Comparison of ENCODE assay signal across 10 cellular contexts in genomic region chr9:132486706-132487350, GRCh38.
A peak's percentile ranks its signal among the peaks of the same experiment; 100 is the strongest.
DNase-seq lines count a peak whose midpoint lies in the region; ATAC-seq and TF ChIP-seq lines count a peak whose summit lies in the region.
"Had no signal": no experiment of that assay in that cellular context is flagged by ENCODE, and none has a peak within 500 bp of the region (broad histone marks: within the 10 kb centered on the region; RNA-seq: fewer than 3 reads in every experiment).

No MANE protein-coding gene starts in this region.

- H3K4me3 Mint-ChIP-seq in activated CD4-positive, alpha-beta memory T cell treated with anti-CD3 and anti-CD28 coated beads for 36 hours: peak overlapping the region; percentile 56
- peak overlapping the region in 2 of 5 experiments; percentile 48 to 70 for H3K4me3 Mint-ChIP-seq in brain

- ATAC-seq in HG02852 (IDR thresholded peaks at IDR 0.05; ENCODE audit: unreplicated experiment) (no peak), HG03565 (IDR thresholded peaks at IDR 0.05; ENCODE audit: unreplicated experiment) (no peak)

- no peaks in the 10 kb centered on the region for H3K36me3 ChIP-seq in HAP-1 (replicated peaks)
- H3K36me3 ChIP-seq in OCI-LY7 (ENCODE audit: insufficient read depth, low read length): no peaks in the 10 kb centered on the region

- H3K79me2 ChIP-seq in OCI-LY7 (ENCODE audit: insufficient read depth, low read depth, low read length): no peaks in the 10 kb centered on the region

- no peaks in the 10 kb centered on the region for H4K20me1 ChIP-seq in OCI-LY7 (ENCODE audit: insufficient read depth, low read length)

- no peaks in the 10 kb centered on the region for H3K36me3 Mint-ChIP-seq in activated CD4-positive, alpha-beta memory T cell treated with anti-CD3 and anti-CD28 coated beads for 36 hours
- no peaks in the 10 kb centered on the region for H3K36me3 Mint-ChIP-seq in brain

- H3K4me2 ChIP-seq in OCI-LY7 (ENCODE audit: low read length): no peak overlapping the region

- H3K4me1 Mint-ChIP-seq in activated CD4-positive, alpha-beta memory T cell treated with anti-CD3 and anti-CD28 coated beads for 36 hours (ENCODE audit: low read depth): peaks cover 28% of the 10 kb centered on the region
- peaks cover 45% of the 10 kb centered on the region for H3K4me1 Mint-ChIP-seq in brain

- POLR2A ChIA-PET in activated CD4-positive, alpha-beta memory T cell treated with anti-CD3 and anti-CD28 coated beads for 36 hours (lab: Charles Lee): no interaction called here
- POLR2A ChIA-PET in OCI-LY7 (lab: Charles Lee): no interaction called here

- TF ChIP-seq CTCF in brain (conservative IDR thresholded peaks at IDR 0.05): no peak
- no peak for TF ChIP-seq CTCF in OCI-LY7 (conservative IDR thresholded peaks at IDR 0.05; ENCODE audit: low read length)

- in situ Hi-C loops in HAP-1 (cut with MboI; ENCODE audit: low sequenced_read_pairs): no loop called here

- peak overlapping the region; percentile 85 for H3K27ac Mint-ChIP-seq in activated CD4-positive, alpha-beta memory T cell treated with anti-CD3 and anti-CD28 coated beads for 36 hours
- H3K27ac Mint-ChIP-seq in brain: peak overlapping the region in 3 of 5 experiments; percentile 46 to 92 (median 74)

- intact Hi-C loops in activated CD4-positive, alpha-beta memory T cell treated with anti-CD3 and anti-CD28 coated beads for 36 hours (cut with micrococcal nuclease): loop anchor here (1.0 kb wide), 1 partner anchor 76 kb away; no protein-coding TSS in a partner anchor
- intact Hi-C loops in OCI-LY7 (cut with micrococcal nuclease; ENCODE audit: unreplicated experiment): no loop called here

- CTCF ChIA-PET in activated CD4-positive, alpha-beta memory T cell treated with anti-CD3 and anti-CD28 coated beads for 36 hours (lab: Charles Lee): interaction anchor here (0.7 to 1.7 kb wide), 2 partner anchors 75 to 202 kb away, joined by 3 to 5 read pairs; no protein-coding TSS in a partner anchor
- CTCF ChIA-PET in OCI-LY7 (lab: Charles Lee; ENCODE audit: unreplicated experiment): no interaction called here

- DNase-seq in HAP-1 (ENCODE audit: low spot score in 2 of 2) (peak; percentile 66 to 85), substantia nigra (lab: John Stamatoyannopoulos, UW) (no peak), OCI-LY7 (ENCODE audit: low spot score) (no peak)
- DNase-seq in activated CD4-positive, alpha-beta memory T cell treated with anti-CD3 and anti-CD28 coated beads for 36 hours: peak; percentile 78
- DNase-seq in stimulated activated CD8-positive, alpha-beta memory T cell treated with anti-CD3 and anti-CD28 coated beads, Interleukin-12 subunit alpha, Interleukin-12 subunit beta, amount 100 ng/mL, for 1 hour (ENCODE audit: low read depth): peak; percentile 19
- DNase-seq: DMS79, midbrain had no signal

- BruUV-seq in OCI-LY7 (replicated peaks; lab: Mats Ljungman, UMichigan): no TSS peak

- H3K4me1 ChIP-seq in HAP-1: peaks cover 13% of the 10 kb centered on the region
- no peaks in the 10 kb centered on the region for H3K4me1 ChIP-seq in OCI-LY7 (ENCODE audit: insufficient read depth, low read length, poor library complexity, severe bottlenecking)

- H3K9me3 ChIP-seq in HAP-1: no peaks in the 10 kb centered on the region
- no peaks in the 10 kb centered on the region for H3K9me3 ChIP-seq in OCI-LY7 (ENCODE audit: low read length)

- H3K27me3 ChIP-seq in HAP-1 (ENCODE audit: low read depth): peaks cover 9% of the 10 kb centered on the region; the same call in 1 of the 2 replicates

- no peaks in the 10 kb centered on the region for H3K9me2 ChIP-seq in OCI-LY7 (ENCODE audit: insufficient read depth, low read length)

- H3K27ac ChIP-seq in substantia nigra (ENCODE audit: low read depth, low read length, poor library complexity, severe bottlenecking) (no peak overlapping the region), OCI-LY7 (ENCODE audit: low read depth, low read length, poor library complexity, severe bottlenecking) (no peak overlapping the region)

- H3K27me3 Mint-ChIP-seq in activated CD4-positive, alpha-beta memory T cell treated with anti-CD3 and anti-CD28 coated beads for 36 hours: peaks cover 31% of the 10 kb centered on the region
- H3K27me3 Mint-ChIP-seq in brain: peaks cover 48% of the 10 kb centered on the region

- H3K4me3 ChIP-seq in HAP-1 (peak overlapping the region; percentile 1; the same call in 1 of the 2 replicates), OCI-LY7 (ENCODE audit: low read depth, low read length, poor library complexity, severe bottlenecking) (no peak overlapping the region)

- no peak overlapping the region for H2AFZ ChIP-seq in OCI-LY7 (ENCODE audit: low read length)

- H3K9me3 Mint-ChIP-seq in activated CD4-positive, alpha-beta memory T cell treated with anti-CD3 and anti-CD28 coated beads for 36 hours: no peaks in the 10 kb centered on the region
- peaks cover 0 to 5% (median 1%) of the 10 kb centered on the region in 5 experiments for H3K9me3 Mint-ChIP-seq in brain

Comparison
In these comparisons a context has a peak if more than half of its experiments do, and no peak if none do; other contexts are left out.
1. DNase-seq: peak in HAP-1 (2 of 2), activated CD4-positive, alpha-beta memory T cell treated with anti-CD3 and anti-CD28 coated beads for 36 hours (single experiment) and stimulated activated CD8-positive, alpha-beta memory T cell treated with anti-CD3 and anti-CD28 coated beads, Interleukin-12 subunit alpha, Interleukin-12 subunit beta, amount 100 ng/mL, for 1 hour (single experiment); none in substantia nigra (0 of 49) and OCI-LY7 (single experiment).